Comparison of ENCODE assay signal across 15 cellular contexts in the genomic region with DNA sequence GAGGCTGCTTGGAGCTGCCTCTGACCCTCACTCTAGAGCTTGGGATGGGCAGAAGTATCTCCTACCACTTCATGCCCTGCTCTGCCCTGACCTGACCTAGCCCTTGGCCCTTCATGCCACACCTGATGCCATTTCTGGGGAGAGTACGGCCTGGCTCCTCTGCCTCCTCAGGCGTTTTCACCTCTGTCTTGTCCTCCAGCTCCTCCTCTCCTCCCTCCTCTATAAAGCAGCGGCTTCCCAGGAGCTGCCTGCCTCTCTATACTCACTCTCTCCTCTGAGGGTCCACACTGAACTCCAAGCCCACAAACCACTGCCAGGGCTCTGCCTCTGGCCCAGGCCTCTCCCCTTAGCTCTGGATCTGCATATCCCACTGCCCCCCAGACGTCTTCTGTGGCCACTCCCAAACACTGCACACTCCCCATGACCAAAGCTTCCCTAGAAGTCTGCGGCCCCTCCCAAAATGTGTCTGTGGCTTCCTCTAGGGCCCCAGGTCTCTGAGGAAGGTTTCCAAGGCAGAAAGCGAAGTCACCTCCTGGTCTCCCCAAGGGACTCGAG. TPM values are rescaled to one million over a fixed set of nuclear protein-coding genes. Genes with fewer than 3 reads are reported as not detected.
DNase-seq lines count a peak whose midpoint lies in the region; ATAC-seq, FAIRE-seq and TF ChIP-seq lines count a peak whose summit lies in the region.
"Had no signal": no experiment of that assay in that cellular context is flagged by ENCODE, and none has a peak within 500 bp of the region (broad histone marks: within the 10 kb centered on the region; RNA-seq: fewer than 3 reads in every experiment).

No MANE protein-coding gene starts in this region.

- no peak overlapping the region for H3K9ac ChIP-seq in BLaER1
- H3K9ac ChIP-seq in astrocyte (ENCODE audit: low read length): no peak overlapping the region
- no peak overlapping the region for H3K9ac ChIP-seq in neuronal stem cell (ENCODE audit: low read depth, low read length, poor library complexity)
- H3K9ac ChIP-seq in MM.1S (ENCODE audit: low read length): no peak overlapping the region

- no peak overlapping the region for H2AFZ ChIP-seq in astrocyte (ENCODE audit: low read depth, low read length)
- no peak overlapping the region for H2AFZ ChIP-seq in neuronal stem cell (ENCODE audit: low read length)
- no peak overlapping the region for H2AFZ ChIP-seq in MM.1S (ENCODE audit: low read length)

- peaks cover 24% of the 10 kb centered on the region for H3K4me1 ChIP-seq in BLaER1
- H3K4me1 ChIP-seq in astrocyte (ENCODE audit: insufficient read depth, low read length): peaks cover 27% of the 10 kb centered on the region
- H3K4me1 ChIP-seq in lower lobe of right lung: no peaks in the 10 kb centered on the region
- peaks cover 3 to 6% of the 10 kb centered on the region in 2 donors for H3K4me1 ChIP-seq in neuronal stem cell (ENCODE audit: control insufficient read depth in 2 of 2, insufficient read depth in 1 of 2, low read depth in 1 of 2, low read length in 2 of 2)
- H3K4me1 ChIP-seq in small intestine (ENCODE audit: control insufficient read depth in 2 of 2, insufficient read depth in 1 of 2, low read depth in 1 of 2, low read length in 1 of 2): no peaks in the 10 kb centered on the region
- H3K4me1 ChIP-seq in MM.1S (ENCODE audit: low read length): no peaks in the 10 kb centered on the region
- H3K4me1 ChIP-seq: HAP-1 had no signal

- H2AK5ac ChIP-seq in neuronal stem cell (ENCODE audit: low read depth, low read length): no peak overlapping the region

- intact Hi-C loops in lower lobe of right lung (cut with DNase I): no loop called here

- FAIRE-seq in astrocyte (lab: Jason Lieb, UNC): no peak
- FAIRE-seq in small intestine (lab: Jason Lieb, UNC): no peak
- FAIRE-seq: GM12878, GM18507 had no signal

- H3K36me3 ChIP-seq in BLaER1 (no peaks in the 10 kb centered on the region), astrocyte (ENCODE audit: insufficient read depth, low read length) (no peaks in the 10 kb centered on the region), lower lobe of right lung (no peaks in the 10 kb centered on the region), neuronal stem cell (replicated peaks in 1 of 2; ENCODE audit: control insufficient read depth in 2 of 2, insufficient read depth in 2 of 2, low read length in 2 of 2) (no peaks in the 10 kb centered on the region), small intestine (ENCODE audit: control insufficient read depth in 2 of 2, insufficient read depth in 2 of 2, low read length in 2 of 2) (peaks cover 0 to 2% of the 10 kb centered on the region in 2 donors), MM.1S (replicated peaks; ENCODE audit: insufficient read depth, low read length) (no peaks in the 10 kb centered on the region)
- H3K36me3 ChIP-seq: HAP-1 had no signal

- no peak overlapping the region for H3K27ac ChIP-seq in BLaER1
- no peak overlapping the region for H3K27ac ChIP-seq in astrocyte (ENCODE audit: low read depth, low read length)
- no peak overlapping the region for H3K27ac ChIP-seq in lower lobe of right lung
- H3K27ac ChIP-seq in neuronal stem cell (replicated peaks; ENCODE audit: low read length): no peak overlapping the region
- no peak overlapping the region for H3K27ac ChIP-seq in small intestine (ENCODE audit: low read depth in 1 of 2, low read length in 1 of 2)
- no peak overlapping the region for H3K27ac ChIP-seq in MM.1S (ENCODE audit: low read length)
- H3K27ac ChIP-seq: 22Rv1 had no signal

- no peaks in the 10 kb centered on the region for H3K27me3 ChIP-seq in BLaER1
- H3K27me3 ChIP-seq in astrocyte (ENCODE audit: insufficient read depth, low read length): peaks cover under 1% of the 10 kb centered on the region
- no peaks in the 10 kb centered on the region for H3K27me3 ChIP-seq in lower lobe of right lung (ENCODE audit: low read depth)
- H3K27me3 ChIP-seq in neuronal stem cell (ENCODE audit: control insufficient read depth in 3 of 3, insufficient read depth in 3 of 3, low read depth in 1 of 3, low read length in 3 of 3): no peaks in the 10 kb centered on the region
- no peaks in the 10 kb centered on the region for H3K27me3 ChIP-seq in small intestine (ENCODE audit: control insufficient read depth in 2 of 2, insufficient read depth in 2 of 2, low read length in 2 of 2)
- H3K27me3 ChIP-seq in MM.1S (replicated peaks; ENCODE audit: insufficient read depth, low read length): peaks cover 4% of the 10 kb centered on the region; the same call in 1 of the 2 replicates

- peak overlapping the region; percentile 20 for H3K4me3 Mint-ChIP-seq in astrocyte (ENCODE audit: unreplicated experiment)
- H3K4me3 Mint-ChIP-seq: CD4-positive, CD25-positive, alpha-beta regulatory T cell had no signal

- no peak overlapping the region for H4K91ac ChIP-seq in neuronal stem cell (ENCODE audit: low read depth, low read length, poor library complexity)

- no peak for DNase-seq in astrocyte (ENCODE audit: low read depth)
- peak; percentile 14 for DNase-seq in lower lobe of right lung
- no peak for DNase-seq in neuronal stem cell (ENCODE audit: low spot score)
- DNase-seq in pons (ENCODE audit: low spot score): no peak
- no peak for DNase-seq in small intestine
- no peak for DNase-seq in MM.1S
- DNase-seq: CD4-positive, CD25-positive, alpha-beta regulatory T cell; DMS79; GOT3 had no signal

- no CpG with 5 or more reads among the region's 7 CpGs for WGBS in neuronal stem cell (ENCODE audit: extremely low coverage in 2 of 2, insufficient read length in 2 of 2, insufficient replicate concordance in 1 of 2), 2 donors
- WGBS in small intestine, 3 donors: 78 to 86% (median 83%) methylated on average over 7 of the region's 7 CpGs

- no peaks in the 10 kb centered on the region for H3F3A ChIP-seq in MM.1S (ENCODE audit: insufficient read depth, low read length)

- H3K9me3 ChIP-seq in BLaER1: no peaks in the 10 kb centered on the region
- no peaks in the 10 kb centered on the region for H3K9me3 ChIP-seq in astrocyte (ENCODE audit: insufficient read depth, low read depth, low read length)
- H3K9me3 ChIP-seq in lower lobe of right lung: no peaks in the 10 kb centered on the region
- H3K9me3 ChIP-seq in neuronal stem cell (replicated peaks in 1 of 2; ENCODE audit: control insufficient read depth in 2 of 2, insufficient read depth in 1 of 2, low read depth in 1 of 2, low read length in 2 of 2): no peaks in the 10 kb centered on the region
- no peaks in the 10 kb centered on the region for H3K9me3 ChIP-seq in small intestine (ENCODE audit: control insufficient read depth, low read depth)
- H3K9me3 ChIP-seq in MM.1S (replicated peaks; ENCODE audit: insufficient read depth, low read length): no peaks in the 10 kb centered on the region
- H3K9me3 ChIP-seq: HAP-1 had no signal

- H3K4me2 ChIP-seq in BLaER1 (peak overlapping the region; percentile 55), astrocyte (ENCODE audit: low read length) (no peak overlapping the region), neuronal stem cell (ENCODE audit: insufficient read depth, low read length, poor library complexity, severe bottlenecking) (no peak overlapping the region), MM.1S (ENCODE audit: low read depth, low read length) (no peak overlapping the region)

- H4K20me1 ChIP-seq in BLaER1: no peaks in the 10 kb centered on the region
- H4K20me1 ChIP-seq in astrocyte (ENCODE audit: insufficient read depth, low read length): no peaks in the 10 kb centered on the region
- no peaks in the 10 kb centered on the region for H4K20me1 ChIP-seq in MM.1S (ENCODE audit: insufficient read depth, low read length)

- no peak overlapping the region for H3K27ac Mint-ChIP-seq in astrocyte (ENCODE audit: unreplicated experiment)
- H3K27ac Mint-ChIP-seq: CD4-positive, CD25-positive, alpha-beta regulatory T cell had no signal

- no peak overlapping the region for H3K4me3 ChIP-seq in BLaER1
- no peak overlapping the region for H3K4me3 ChIP-seq in astrocyte (ENCODE audit: insufficient read depth, low read depth, low read length)
- H3K4me3 ChIP-seq in lower lobe of right lung: no peak overlapping the region
- H3K4me3 ChIP-seq in neuronal stem cell (ENCODE audit: low read length in 2 of 2): no peak overlapping the region
- no peak overlapping the region for H3K4me3 ChIP-seq in small intestine (ENCODE audit: low read depth in 1 of 2, low read length in 2 of 2)
- no peak overlapping the region for H3K4me3 ChIP-seq in MM.1S (ENCODE audit: low read length)
- H3K4me3 ChIP-seq: GM12878, HAP-1 had no signal

- H3K18ac ChIP-seq in neuronal stem cell (ENCODE audit: low read length): peak overlapping the region; percentile 11

- no peaks in the 10 kb centered on the region for H3K79me2 ChIP-seq in astrocyte (ENCODE audit: insufficient read depth, low read length)
- no peaks in the 10 kb centered on the region for H3K79me2 ChIP-seq in MM.1S (ENCODE audit: low read length)

- no peaks in the 10 kb centered on the region for H3K79me1 ChIP-seq in neuronal stem cell (ENCODE audit: low read depth, low read length)

- H2BK12ac ChIP-seq in neuronal stem cell (ENCODE audit: low read length): no peak overlapping the region

- ATAC-seq in lower lobe of right lung (no peak), esophagus mucosa (no peak)
- ATAC-seq: GM12878 had no signal

- H2BK15ac ChIP-seq in neuronal stem cell (ENCODE audit: low read length): peak overlapping the region; percentile 62

- no peak overlapping the region for H2BK120ac ChIP-seq in neuronal stem cell (ENCODE audit: low read depth, low read length)

- H4K8ac ChIP-seq in neuronal stem cell (ENCODE audit: low read depth, low read length): no peak overlapping the region

- no peak overlapping the region for H3K14ac ChIP-seq in neuronal stem cell (ENCODE audit: low read length)

- no peak overlapping the region for H3K23ac ChIP-seq in neuronal stem cell (ENCODE audit: low read depth, low read length, poor library complexity)

- no peaks in the 10 kb centered on the region for H3K9me3 Mint-ChIP-seq in astrocyte (ENCODE audit: unreplicated experiment)
- H3K9me3 Mint-ChIP-seq: CD4-positive, CD25-positive, alpha-beta regulatory T cell had no signal

- no peak overlapping the region for H2BK5ac ChIP-seq in neuronal stem cell (ENCODE audit: low read length)

- H3K27me3 Mint-ChIP-seq in astrocyte (ENCODE audit: low read depth, unreplicated experiment): peaks cover 15% of the 10 kb centered on the region

- peaks cover 20% of the 10 kb centered on the region for H3K4me1 Mint-ChIP-seq in astrocyte (ENCODE audit: low read depth, unreplicated experiment)
- H3K4me1 Mint-ChIP-seq: CD4-positive, CD25-positive, alpha-beta regulatory T cell had no signal

- TF ChIP-seq CTCF in astrocyte (IDR thresholded peaks at IDR 0.05; ENCODE audit: insufficient read depth, low read depth, low read length): no peak
- TF ChIP-seq CTCF in lower lobe of right lung (IDR thresholded peaks at IDR 0.05): no peak
- TF ChIP-seq CTCF in MM.1S (IDR thresholded peaks at IDR 0.05; ENCODE audit: low read length): no peak

- H3K36me3 Mint-ChIP-seq in astrocyte (ENCODE audit: low read depth, unreplicated experiment): peaks cover 6% of the 10 kb centered on the region

- H3K4ac ChIP-seq in neuronal stem cell (ENCODE audit: low read length): no peak overlapping the region

- H3K9me2 ChIP-seq in MM.1S (replicated peaks; ENCODE audit: insufficient read depth, low read length): no peaks in the 10 kb centered on the region

RNA-seq across cellular contexts. Expression of a gene that starts 52.6 kb away (rescaled TPM):
- total RNA-seq in astrocyte (1.0 and 1.3 TPM in 2 replicates), lower lobe of right lung (12.3 TPM), esophagus mucosa (20.1 TPM)
- 2.0 TPM for polyA plus RNA-seq in neuronal stem cell (2013, experiment 1 of 2)
- polyA plus RNA-seq in neuronal stem cell (2013, experiment 2 of 2): 2.0 TPM
- polyA plus RNA-seq in small intestine: 1 to 10 TPM in 1 of 3 donors, under 1 TPM in 2; 0.22 to 1.7 (median 0.27) TPM

RNA-seq across cellular contexts. Expression of a gene that starts 59.5 kb away (rescaled TPM):
- 1.1 and 2.6 TPM in 2 replicates for total RNA-seq in astrocyte
- total RNA-seq in lower lobe of right lung: 0.62 TPM
- polyA plus RNA-seq in neuronal stem cell (2013, experiment 1 of 2): 103 TPM
- polyA plus RNA-seq in neuronal stem cell (2013, experiment 2 of 2): 98.6 TPM
- 1 to 10 TPM in 2 of 3 donors, under 1 TPM in 1; 0.45 to 7.4 (median 1.9) TPM for polyA plus RNA-seq in small intestine
- 4.8 TPM for total RNA-seq in esophagus mucosa
- total RNA-seq: CD4-positive, CD25-positive, alpha-beta regulatory T cell had no signal
